Comparison of ENCODE assay signal across 8 cellular contexts in the genomic region with DNA sequence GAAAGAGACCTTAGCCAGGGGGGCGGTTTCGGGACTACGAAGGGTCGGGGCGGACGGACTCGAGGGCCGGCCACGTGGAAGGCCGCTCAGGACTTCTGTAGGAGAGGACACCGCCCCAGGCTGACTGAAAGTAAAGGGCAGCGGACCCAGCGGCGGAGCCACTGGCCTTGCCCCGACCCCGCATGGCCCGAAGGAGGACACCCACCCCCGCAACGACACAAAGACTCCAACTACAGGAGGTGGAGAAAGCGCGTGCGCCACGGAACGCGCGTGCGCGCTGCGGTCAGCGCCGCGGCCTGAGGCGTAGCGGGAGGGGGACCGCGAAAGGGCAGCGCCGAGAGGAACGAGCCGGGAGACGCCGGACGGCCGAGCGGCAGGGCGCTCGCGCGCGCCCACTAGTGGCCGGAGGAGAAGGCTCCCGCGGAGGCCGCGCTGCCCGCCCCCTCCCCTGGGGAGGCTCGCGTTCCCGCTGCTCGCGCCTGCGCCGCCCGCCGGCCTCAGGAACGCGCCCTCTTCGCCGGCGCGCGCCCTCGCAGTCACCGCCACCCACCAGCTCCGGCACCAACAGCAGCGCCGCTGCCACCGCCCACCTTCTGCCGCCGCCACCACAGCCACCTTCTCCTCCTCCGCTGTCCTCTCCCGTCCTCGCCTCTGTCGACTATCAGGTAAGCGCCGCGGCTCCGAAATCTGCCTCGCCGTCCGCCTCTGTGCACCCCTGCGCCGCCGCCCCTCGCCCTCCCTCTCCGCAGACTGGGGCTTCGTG. TPM values are rescaled to one million over a fixed set of nuclear protein-coding genes. Genes with fewer than 3 reads are reported as not detected.
DNase-seq lines count a peak whose midpoint lies in the region; ATAC-seq and TF ChIP-seq lines count a peak whose summit lies in the region.

Gene MAPT (plus strand): TSS at position 533 of the 763 bp plus-strand sequence. CDS start 67,784 bp downstream, outside the sequence.

- H3K9me3 Mint-ChIP-seq in progenitor cell of endocrine pancreas (ENCODE audit: low read depth) = no peaks in the 10 kb centered on the region

- H3K36me3 Mint-ChIP-seq in progenitor cell of endocrine pancreas (ENCODE audit: insufficient read depth) = no peaks in the 10 kb centered on the region

- H3K4me1 ChIP-seq in ascending aorta (peaks cover 6 to 25% of the 10 kb centered on the region in 2 donors), right atrium auricular region (peaks cover 0 to 34% of the 10 kb centered on the region in 2 donors), upper lobe of left lung (peaks cover 20 to 44% (median 22%) of the 10 kb centered on the region in 4 donors)

- H3K9me3 ChIP-seq in ascending aorta (no peaks in the 10 kb centered on the region), right atrium auricular region (no peaks in the 10 kb centered on the region), upper lobe of left lung (no peaks in the 10 kb centered on the region)

- peak within 1 kb of the TSS; percentile 70 to 84 for H3K4me3 ChIP-seq in ascending aorta
- H3K4me3 ChIP-seq in right atrium auricular region = peak within 1 kb of the TSS; percentile 79 to 86
- peak within 1 kb of the TSS; percentile 58 to 91 (median 69) for H3K4me3 ChIP-seq in upper lobe of left lung

- DNase-seq in DMS114 treated with DMSO at 0.1 percent for 48 hours (lab: John Stamatoyannopoulos, UW; ENCODE audit: unreplicated experiment) (peak; percentile 89), HEK293T (ENCODE audit: extremely low spot score) (peak; percentile 98), NCI-H1436 treated with DMSO at 0.1 percent for 48 hours (lab: John Stamatoyannopoulos, UW) (peak; percentile 73), T-helper 2 cell (peak; percentile 61 to 85 (median 72)), ascending aorta (ENCODE audit: low spot score in 2 of 2) (peak; percentile 27 to 93), right atrium auricular region (ENCODE audit: low spot score) (peak; percentile 84), progenitor cell of endocrine pancreas (ENCODE audit: low spot score, unreplicated experiment) (peak; percentile 91), upper lobe of left lung (peak; percentile 90 to 98)

- H3K4me1 Mint-ChIP-seq in progenitor cell of endocrine pancreas (ENCODE audit: low read depth) = peaks cover 3% of the 10 kb centered on the region

- POLR2A ChIA-PET in HEK293T (lab: Yijun Ruan, JAX) = interaction anchor here (0.8 to 2.2 kb wide), 6 partner anchors 10 to 55 kb away, joined by 3 to 8 read pairs (median 4); no protein-coding TSS in a partner anchor

- TF ChIP-seq CTCF in ascending aorta (IDR thresholded peaks at IDR 0.05) = peak; percentile 68 to 97 (median 79)
- TF ChIP-seq CTCF in right atrium auricular region (IDR thresholded peaks at IDR 0.05) = peak; percentile 98 to 99
- peak; percentile 96 for TF ChIP-seq CTCF in progenitor cell of endocrine pancreas (IDR thresholded peaks at IDR 0.05; ENCODE audit: unreplicated experiment)
- peak; percentile 84 to 99 (median 98) for TF ChIP-seq CTCF in upper lobe of left lung (IDR thresholded peaks at IDR 0.05)

- intact Hi-C loops in ascending aorta (cut with DNase I) = loop anchor here (1.0 kb wide), 1 partner anchor 372 kb away; no protein-coding TSS in a partner anchor

- 3 to 11% methylated on average over 23 to 59 of the region's 97 CpGs for WGBS in upper lobe of left lung, 2 donors

- CTCF ChIA-PET in HEK293T (lab: Yijun Ruan, JAX) = interaction anchor here (0.9 to 1.0 kb wide), 2 partner anchors 17 to 42 kb away, joined by 3 to 5 read pairs; no protein-coding TSS in a partner anchor

- TF ChIP-seq EP300 in upper lobe of left lung (IDR thresholded peaks at IDR 0.05) = no peak

- peak within 1 kb of the TSS; percentile 77 for H3K4me3 Mint-ChIP-seq in progenitor cell of endocrine pancreas (ENCODE audit: low read depth)

- peaks cover 6% of the 10 kb centered on the region for H3K27me3 ChIP-seq in ascending aorta
- no peaks in the 10 kb centered on the region for H3K27me3 ChIP-seq in right atrium auricular region
- peaks cover 0 to 41% (median 13%) of the 10 kb centered on the region in 4 donors for H3K27me3 ChIP-seq in upper lobe of left lung

- H3K36me3 ChIP-seq in ascending aorta = no peaks in the 10 kb centered on the region
- no peaks in the 10 kb centered on the region for H3K36me3 ChIP-seq in right atrium auricular region
- no peaks in the 10 kb centered on the region for H3K36me3 ChIP-seq in upper lobe of left lung

- H3K27ac ChIP-seq in ascending aorta (no peak within 1 kb of the TSS), right atrium auricular region (peak within 1 kb of the TSS; percentile 65 to 67), upper lobe of left lung (peak within 1 kb of the TSS in 2 of 4 donors; percentile 9 to 69)

- H3K27ac Mint-ChIP-seq in progenitor cell of endocrine pancreas = peak within 1 kb of the TSS; percentile 87

- peak in 1 of 4 donors; percentile 24 for TF ChIP-seq POLR2A in upper lobe of left lung (IDR thresholded peaks at IDR 0.05)

- peak; percentile 96 to 99 for ATAC-seq in upper lobe of left lung (ENCODE audit: low FRiP score in 2 of 2)

- peaks cover 63% of the 10 kb centered on the region for H3K27me3 Mint-ChIP-seq in progenitor cell of endocrine pancreas

TF ChIP-seq in HEK293T, 16 proteins besides CTCF, POLR2A, EP300 and RAD21:
- TF ChIP-seq FOXM1 (IDR thresholded peaks at IDR 0.05; ENCODE audit: borderline replicate concordance) (peak; percentile 31; the same call in 1 of the 2 replicates), NFRKB (IDR thresholded peaks at IDR 0.05) (no peak), ARNT (IDR thresholded peaks at IDR 0.05) (peak; percentile 76), BHLHE40 (IDR thresholded peaks at IDR 0.05; ENCODE audit: borderline replicate concordance) (no peak), CTBP1 (IDR thresholded peaks at IDR 0.05; ENCODE audit: borderline replicate concordance) (no peak), TARDBP (IDR thresholded peaks at IDR 0.05) (no peak), L3MBTL2 (conservative IDR thresholded peaks at IDR 0.05) (peak; percentile 99)

RNA-seq across cellular contexts. Expression of gene MAPT, which starts in this region (rescaled TPM):
- 0.32 TPM for total RNA-seq in ascending aorta
- total RNA-seq in right atrium auricular region = 10 to 100 TPM in 1 of 2 donors, 1 to 10 TPM in 1; 7.8 to 23.0 TPM
- 2.5 and 3.6 TPM in 2 replicates for total RNA-seq in progenitor cell of endocrine pancreas
- 1 to 10 TPM; 2.1 to 3.7 (median 2.8) TPM for total RNA-seq in upper lobe of left lung

Comparison
In these comparisons a context has a peak if more than half of its experiments do, and no peak if none do; other contexts are left out.
1. Peak in DNase-seq and H3K4me3 ChIP-seq in ascending aorta; RNA of the gene not detected or under 1 TPM.
2. H3K27ac ChIP-seq: peak in right atrium auricular region (2 of 2); none in ascending aorta (0 of 2).
3. Peak in every context shown above with its lines, with median percentiles within 50 percentile points of each other: DNase-seq, H3K4me3 ChIP-seq and CTCF ChIP-seq.